ENCODE assay signal across 34 cellular contexts in genomic region chr11:115069599-115069998, GRCh38.
"Had no signal": no experiment of that assay in that cellular context is flagged by ENCODE, and none has a peak within 500 bp of the region (broad histone marks: within the 10 kb centered on the region; RNA-seq: fewer than 3 reads in every experiment).

No MANE protein-coding gene starts in this region.

- DNase-seq: Karpas-422, Kasumi-1, MG63, MM.1S, MV-4-11, NCI-H1048, NCI-H1092, NCI-H1092 treated with DMSO at 0.1 percent for 48 hours, NCI-H1105, NCI-H1105 treated with DMSO at 0.1 percent for 48 hours, NCI-H1417, NCI-H1417 treated with DMSO at 0.1 percent for 48 hours, NCI-H1436, NCI-H1436 treated with DMSO at 0.1 percent for 48 hours, NCI-H146, NCI-H1694, NCI-H1694 treated with DMSO at 0.1 percent for 48 hours, NCI-H187, NCI-H187 treated with DMSO at 0.1 percent for 48 hours, NCI-H1930, NCI-H2029, NCI-H2029 treated with DMSO at 0.1 percent for 48 hours, NCI-H2081, NCI-H2081 treated with DMSO at 0.1 percent for 48 hours, NCI-H2107, NCI-H2171, NCI-H2171 treated with DMSO at 0.1 percent for 48 hours, NCI-H2227 treated with DMSO at 0.1 percent for 48 hours, NCI-H226, NCI-H345, NCI-H446, NCI-H446 treated with DMSO at 0.1 percent for 48 hours, NCI-H510A, NCI-H510A treated with DMSO at 0.1 percent for 48 hours had no signal
